In the genomic region with DNA sequence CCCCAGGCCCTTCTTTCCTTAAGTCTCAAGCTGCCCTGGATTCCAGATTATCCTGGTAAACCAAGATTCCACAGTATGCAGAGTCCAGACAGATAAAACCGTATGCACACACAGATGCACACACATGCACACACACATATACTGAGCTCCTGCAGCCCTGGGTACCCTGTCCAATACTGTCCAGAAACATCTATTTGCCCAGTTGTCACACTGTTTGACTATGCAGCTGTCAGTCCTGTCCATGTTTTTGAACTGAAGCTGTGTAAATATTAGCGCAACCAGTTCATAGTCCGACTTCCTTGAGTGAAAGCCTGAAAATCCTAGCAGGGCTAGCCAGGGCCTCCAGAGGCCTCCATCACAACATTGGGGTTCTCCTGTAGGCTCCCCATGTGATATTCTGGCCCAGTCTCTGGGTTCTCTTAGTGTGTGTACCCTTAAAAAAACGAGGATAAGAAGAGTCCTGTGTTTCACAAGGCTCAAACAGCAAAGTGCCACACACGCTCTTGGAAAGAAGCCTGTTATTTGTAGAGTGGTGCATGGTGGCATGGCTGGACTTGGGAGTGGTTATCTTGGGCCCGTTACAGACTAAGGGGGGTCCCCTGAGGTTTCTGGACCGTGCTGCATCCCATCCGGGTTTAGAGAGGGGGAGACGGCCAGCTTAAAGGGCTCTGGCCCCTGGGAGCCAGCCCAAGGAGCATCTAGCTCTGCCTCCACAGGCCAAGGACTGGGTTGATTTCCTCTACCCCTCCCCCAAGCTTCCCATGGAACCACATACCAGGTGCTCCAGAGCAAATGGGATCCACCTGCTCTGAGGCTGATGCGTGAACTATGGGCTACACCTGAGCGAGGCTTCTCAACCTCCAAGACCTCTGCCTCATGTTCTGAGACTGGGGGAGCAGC, we compare ENCODE assay signal across 10 cellular contexts.
DNase-seq lines count a peak whose midpoint lies in the region; ATAC-seq and TF ChIP-seq lines count a peak whose summit lies in the region.
"Had no signal": no experiment of that assay in that cellular context is flagged by ENCODE, and none has a peak within 500 bp of the region (broad histone marks: within the 10 kb centered on the region; RNA-seq: fewer than 3 reads in every experiment).

No MANE protein-coding gene starts in this region.

- no peak overlapping the region for H3K18ac ChIP-seq in H9 (ENCODE audit: insufficient read length, low read depth, low read length)

- peaks cover 0 to 3% (median 2%) of the 10 kb centered on the region in 3 experiments; a peak in 3 of 7 replicates for H3K36me3 Mint-ChIP-seq in H9 (ENCODE audit: insufficient read depth in 1 of 3, low read depth in 3 of 3)

- RAD21 ChIA-PET in HCT116 (lab: Charles Lee; ENCODE audit: low non-redundant PET in 1 of 2, low total read pairs in 2 of 2, uncharacterized antibody in 2 of 2, unreplicated experiment in 2 of 2) = no interaction called here

- H3K23me2 ChIP-seq in H9 (ENCODE audit: insufficient read length, low read depth, low read length, poor library complexity, severe bottlenecking) = peaks cover 9% of the 10 kb centered on the region

- H3K36me3 ChIP-seq in HCT116 (ENCODE audit: control insufficient read depth in 1 of 2, insufficient read depth in 2 of 2, low read length in 2 of 2) (no peaks in the 10 kb centered on the region), Peyer's patch (no peaks in the 10 kb centered on the region), hepatocyte (replicated peaks; ENCODE audit: insufficient read depth, low read depth) (no peaks in the 10 kb centered on the region), spleen (peaks cover 0 to 56% (median 2%) of the 10 kb centered on the region in 6 donors)

- no peaks in the 10 kb centered on the region for H3K27me3 ChIP-seq in HCT116 (ENCODE audit: insufficient read depth, low read length)
- H3K27me3 ChIP-seq in Peyer's patch = no peaks in the 10 kb centered on the region
- no peaks in the 10 kb centered on the region for H3K27me3 ChIP-seq in hepatocyte
- no peaks in the 10 kb centered on the region for H3K27me3 ChIP-seq in spleen (replicated peaks in 1 of 7)
- no peaks in the 10 kb centered on the region for H3K27me3 ChIP-seq in H9 (ENCODE audit: insufficient read depth, low read length)

- in situ Hi-C loops in KBM-7 (cut with MboI; ENCODE audit: low pct_unique_long_range_greater_than_20kb, low sequenced_read_pairs) = no loop called here

- H3K27me3 Mint-ChIP-seq in H9 (ENCODE audit: low read depth) = peaks cover 24% of the 10 kb centered on the region
- H3K27me3 Mint-ChIP-seq: activated naive CD8-positive, alpha-beta T cell treated with anti-CD3 and anti-CD28 coated beads, Interleukin-2, amount 50 U/mL, for 24 hours had no signal

- H3K23ac ChIP-seq in H9 (ENCODE audit: insufficient read length, low read depth, low read length) = no peak overlapping the region

- H3K79me2 ChIP-seq in HCT116 (ENCODE audit: insufficient read depth, low read length) (peaks cover 41% of the 10 kb centered on the region), hepatocyte (peaks cover 70% of the 10 kb centered on the region), H9 (ENCODE audit: insufficient read depth, low read length) (no peaks in the 10 kb centered on the region; the same call in 1 of the 2 replicates)

- H2AFZ ChIP-seq in HCT116 (ENCODE audit: low read depth, low read length, poor library complexity, severe bottlenecking) (no peak overlapping the region), hepatocyte (no peak overlapping the region), H9 (ENCODE audit: low read length) (no peak overlapping the region)

- peaks cover 6% of the 10 kb centered on the region for H3K79me1 ChIP-seq in H9 (ENCODE audit: insufficient read depth, low read depth, low read length, poor library complexity, severe bottlenecking)

- H3K9me3 Mint-ChIP-seq in H9 = no peaks in the 10 kb centered on the region
- H3K9me3 Mint-ChIP-seq: activated naive CD8-positive, alpha-beta T cell treated with anti-CD3 and anti-CD28 coated beads, Interleukin-2, amount 50 U/mL, for 24 hours had no signal

- no peak for TF ChIP-seq CTCF in HCT116 (IDR thresholded peaks at IDR 0.05 in 2 of 3, conservative IDR thresholded peaks at IDR 0.05 in 1 of 3; ENCODE audit: borderline replicate concordance in 1 of 3, insufficient read depth in 1 of 3, low read depth in 2 of 3, low read length in 2 of 3)
- TF ChIP-seq CTCF in Peyer's patch (IDR thresholded peaks at IDR 0.05) = no peak
- TF ChIP-seq CTCF in hepatocyte (IDR thresholded peaks at IDR 0.05; ENCODE audit: poor library complexity) = no peak
- TF ChIP-seq CTCF in spleen (IDR thresholded peaks at IDR 0.05 in 8 of 11, conservative IDR thresholded peaks at IDR 0.05 in 3 of 11) = no peak
- no peak for TF ChIP-seq CTCF in H9 (conservative IDR thresholded peaks at IDR 0.05)

- H2AK5ac ChIP-seq in H9 (ENCODE audit: insufficient read length, low read length) = no peak overlapping the region

- DNase-seq in HCT116 (ENCODE audit: low read depth, low spot score) = no peak
- DNase-seq in Peyer's patch = no peak
- DNase-seq in hepatocyte (ENCODE audit: low spot score) = peak; percentile 69
- no peak for DNase-seq in spleen
- DNase-seq in KBM-7 = no peak
- DNase-seq in GM19238 (ENCODE audit: insufficient read length, low spot score) = no peak
- no peak for DNase-seq in H9
- DNase-seq: activated naive CD8-positive, alpha-beta T cell treated with anti-CD3 and anti-CD28 coated beads, Interleukin-2, amount 50 U/mL, for 24 hours; NCI-H526 treated with DMSO at 0.1 percent for 48 hours had no signal

- H4K20me1 ChIP-seq in HCT116 (ENCODE audit: insufficient read depth) = no peaks in the 10 kb centered on the region
- peaks cover 45% of the 10 kb centered on the region for H4K20me1 ChIP-seq in hepatocyte (ENCODE audit: insufficient read depth, poor library complexity, severe bottlenecking)
- no peaks in the 10 kb centered on the region for H4K20me1 ChIP-seq in H9 (ENCODE audit: control insufficient read depth, insufficient read depth, insufficient read length)

- H3K27ac Mint-ChIP-seq in H9 = no peak overlapping the region; a peak in 1 of 7 replicates
- H3K27ac Mint-ChIP-seq: activated naive CD8-positive, alpha-beta T cell treated with anti-CD3 and anti-CD28 coated beads, Interleukin-2, amount 50 U/mL, for 24 hours had no signal

- no peak for ATAC-seq in HCT116
- ATAC-seq: activated naive CD8-positive, alpha-beta T cell treated with anti-CD3 and anti-CD28 coated beads, Interleukin-2, amount 50 U/mL, for 24 hours had no signal

- no peak overlapping the region for H4K8ac ChIP-seq in H9 (replicated peaks; ENCODE audit: insufficient read length, low read depth, low read length)

- H3K14ac ChIP-seq in H9 (ENCODE audit: insufficient read depth, low read length) = no peak overlapping the region

- BruUV-seq in HCT116 (replicated peaks; lab: Mats Ljungman, UMichigan) = TSS peak; percentile 12

- no peak overlapping the region for H4K91ac ChIP-seq in H9 (ENCODE audit: insufficient read length, low read depth, low read length)

- H3K9me2 ChIP-seq in HCT116 (ENCODE audit: insufficient read depth) (no peaks in the 10 kb centered on the region), hepatocyte (replicated peaks; ENCODE audit: insufficient read depth) (no peaks in the 10 kb centered on the region)

- H3K4me3 Mint-ChIP-seq in H9 = peak overlapping the region in 1 of 2 experiments; percentile 52; a peak in 1 of 5 replicates

- no peak overlapping the region for H3K27ac ChIP-seq in HCT116 (ENCODE audit: low read depth, low read length)
- peak overlapping the region; percentile 4 to 44 (median 26) for H3K27ac ChIP-seq in Peyer's patch
- H3K27ac ChIP-seq in hepatocyte = peak overlapping the region; percentile 58
- H3K27ac ChIP-seq in spleen = peak overlapping the region in 7 of 8 donors; percentile 2 to 84 (median 66)
- no peak overlapping the region for H3K27ac ChIP-seq in H9 (ENCODE audit: insufficient read length, low read depth, low read length)
- H3K27ac ChIP-seq: HL-60 had no signal

- H2BK5ac ChIP-seq in H9 (ENCODE audit: insufficient read length, low read length) = no peak overlapping the region

- H2BK15ac ChIP-seq in H9 (ENCODE audit: low read depth, low read length) = no peak overlapping the region

- no peak overlapping the region for H3K56ac ChIP-seq in H9 (ENCODE audit: insufficient read length, low read depth, low read length)

- WGBS in hepatocyte (ENCODE audit: low lambda C conversion rate, missing lambda C conversion rate) = 75% methylated on average over 11 of the region's 11 CpGs
- WGBS in spleen, 5 donors = 70 to 88% (median 76%) methylated on average over 11 of the region's 11 CpGs
- no CpG with 5 or more reads among the region's 11 CpGs for WGBS in H9 (ENCODE audit: extremely low coverage, insufficient read length, low lambda C conversion rate)

- TF ChIP-seq RAD21 in HCT116 (IDR thresholded peaks at IDR 0.05; ENCODE audit: low read depth) = no peak

- H2BK20ac ChIP-seq in H9 (ENCODE audit: low read depth, low read length, poor library complexity, severe bottlenecking) = no peak overlapping the region

- no peak overlapping the region for H3T11ph ChIP-seq in H9 (ENCODE audit: low read length)

- H3K4me1 ChIP-seq in HCT116 (ENCODE audit: control insufficient read depth in 1 of 2, insufficient read depth in 2 of 2, low read length in 2 of 2) (peaks cover 8 to 13% of the 10 kb centered on the region in 2 experiments), Peyer's patch (peaks cover 0 to 68% (median 15%) of the 10 kb centered on the region in 4 donors), hepatocyte (ENCODE audit: insufficient read depth) (peaks cover 40% of the 10 kb centered on the region), spleen (peaks cover 73 to 98% (median 91%) of the 10 kb centered on the region in 6 donors), H9 (ENCODE audit: insufficient read depth, low read length) (peaks cover under 1% of the 10 kb centered on the region; the same call in 1 of the 2 replicates)

- no peak overlapping the region for H3K4me2 ChIP-seq in HCT116 (ENCODE audit: low read length)
- H3K4me2 ChIP-seq in hepatocyte = peak overlapping the region; percentile 98
- H3K4me2 ChIP-seq in H9 (ENCODE audit: insufficient read depth, insufficient read length, low read length) = no peak overlapping the region

- no peak overlapping the region for H2BK120ac ChIP-seq in H9 (ENCODE audit: low read depth, low read length, poor library complexity, severe bottlenecking)

- no peak overlapping the region for H4K5ac ChIP-seq in H9 (ENCODE audit: insufficient read length, low read depth, low read length)

- H3K9me3 ChIP-seq in HCT116 (ENCODE audit: control insufficient read depth in 1 of 2, insufficient read depth in 1 of 2, low read depth in 1 of 2, low read length in 2 of 2) = no peaks in the 10 kb centered on the region
- H3K9me3 ChIP-seq in Peyer's patch = no peaks in the 10 kb centered on the region
- H3K9me3 ChIP-seq in hepatocyte (ENCODE audit: low read depth) = no peaks in the 10 kb centered on the region
- no peaks in the 10 kb centered on the region for H3K9me3 ChIP-seq in spleen
- no peaks in the 10 kb centered on the region for H3K9me3 ChIP-seq in H9 (ENCODE audit: control insufficient read depth, low read depth, low read length)

- CTCF ChIA-PET in HCT116 (lab: Charles Lee) = interaction anchor here (2.7 kb wide), 1 partner anchor 30 kb away, joined by 8 read pairs; no protein-coding TSS in a partner anchor

- no peak overlapping the region for H2BK12ac ChIP-seq in H9 (ENCODE audit: insufficient read length, low read depth, low read length)

- TF ChIP-seq POLR2A in HCT116 (IDR thresholded peaks at IDR 0.05; ENCODE audit: borderline replicate concordance, extremely low read depth, insufficient read depth, insufficient read length) = no peak
- no peak for TF ChIP-seq POLR2A in Peyer's patch (IDR thresholded peaks at IDR 0.05)
- TF ChIP-seq POLR2A in spleen (IDR thresholded peaks at IDR 0.05) = no peak

- POLR2A ChIA-PET in HCT116 (lab: Charles Lee) = no interaction called here

- intact Hi-C loops in HCT116 (cut with micrococcal nuclease) = no loop called here
- intact Hi-C loops in spleen (cut with DNase I; ENCODE audit: low total_unique reads) = no loop called here

- H3K4ac ChIP-seq in H9 (ENCODE audit: low read depth, low read length) = no peak overlapping the region

- H3K4me3 ChIP-seq in HCT116 (replicated peaks in 1 of 2; ENCODE audit: low read depth in 1 of 2, low read length in 2 of 2) = no peak overlapping the region
- H3K4me3 ChIP-seq in Peyer's patch = no peak overlapping the region
- H3K4me3 ChIP-seq in hepatocyte = no peak overlapping the region
- H3K4me3 ChIP-seq in spleen = no peak overlapping the region

- peaks cover 41 to 53% of the 10 kb centered on the region in 2 experiments for H3K4me1 Mint-ChIP-seq in H9

- H3K9ac ChIP-seq in HCT116 (ENCODE audit: low read length) = no peak overlapping the region
- H3K9ac ChIP-seq in H9 (ENCODE audit: extremely low read depth, insufficient read length, low read length) = no peak overlapping the region

Comparison
In these comparisons a context has a peak if more than half of its experiments do, and no peak if none do; other contexts are left out.
1. H3K27ac ChIP-seq: peak in Peyer's patch (4 of 4), hepatocyte (single experiment) and spleen (7 of 8); none in HCT116 (single experiment) and H9 (single experiment).